8 cellular contexts compared by ENCODE assay signal in the genomic region with DNA sequence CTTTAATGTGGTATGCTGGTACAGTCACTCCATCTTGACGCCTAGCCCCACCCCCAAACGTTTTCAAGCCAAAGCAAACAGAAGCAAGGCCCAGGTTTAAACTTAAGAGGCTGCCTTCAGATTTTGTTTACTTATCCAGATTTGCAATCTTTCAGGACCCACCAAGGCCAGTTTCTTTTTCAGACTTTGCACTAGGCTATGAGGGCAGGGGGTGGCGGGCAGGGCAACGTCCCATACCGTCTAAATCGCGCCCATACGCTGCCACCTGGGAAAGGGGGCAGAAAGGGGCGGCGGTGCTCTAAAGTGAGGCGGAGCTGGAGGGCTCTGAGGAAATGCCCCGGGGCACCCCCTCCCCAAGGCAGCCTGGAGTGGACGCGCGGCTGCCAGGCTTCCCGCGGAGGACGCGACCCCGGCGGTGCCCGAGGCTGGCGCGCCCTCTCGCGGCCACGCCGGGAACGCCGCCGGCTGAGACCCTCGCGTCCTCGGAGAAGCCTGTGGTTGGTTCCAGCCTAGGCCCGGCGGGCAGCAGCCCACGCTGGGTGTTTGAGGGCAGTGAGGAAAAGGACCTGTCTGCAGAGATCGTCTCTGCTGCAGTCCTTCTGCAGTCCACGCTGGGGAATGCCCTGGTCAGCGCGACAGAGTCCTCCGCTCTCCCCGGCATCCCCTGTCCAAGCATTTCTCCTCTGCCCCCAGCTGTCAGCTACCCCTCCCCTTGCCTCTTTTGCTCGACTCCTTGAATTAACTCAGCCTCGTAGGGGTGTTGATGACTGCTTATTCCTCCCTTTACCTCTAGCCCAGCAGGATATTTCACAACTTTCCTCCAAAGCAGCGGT.
DNase-seq lines count a peak whose midpoint lies in the region; ATAC-seq and TF ChIP-seq lines count a peak whose summit lies in the region.

No MANE protein-coding gene starts in this region.

- H3K36me3 Mint-ChIP-seq in activated CD8-positive, alpha-beta memory T cell treated with anti-CD3 and anti-CD28 coated beads, Interleukin-2, amount 10 ng/mL, durations not matched to agents 7 days and 5 days = no peaks in the 10 kb centered on the region
- H3K36me3 Mint-ChIP-seq in naive B cell = no peaks in the 10 kb centered on the region
- no peaks in the 10 kb centered on the region for H3K36me3 Mint-ChIP-seq in stimulated activated naive CD8-positive, alpha-beta T cell treated with anti-CD3 and anti-CD28 coated beads, Interleukin-15, Interleukin-2, amounts not matched to agents 100 ng/mL and 50 ng/mL, for 24 hours (ENCODE audit: low read depth)

- H3K9me3 Mint-ChIP-seq in activated CD8-positive, alpha-beta memory T cell treated with anti-CD3 and anti-CD28 coated beads, Interleukin-2, amount 10 ng/mL, durations not matched to agents 7 days and 5 days (ENCODE audit: low read depth) = no peaks in the 10 kb centered on the region
- H3K9me3 Mint-ChIP-seq in naive B cell = no peaks in the 10 kb centered on the region
- H3K9me3 Mint-ChIP-seq in stimulated activated naive CD8-positive, alpha-beta T cell treated with anti-CD3 and anti-CD28 coated beads, Interleukin-15, Interleukin-2, amounts not matched to agents 100 ng/mL and 50 ng/mL, for 24 hours = no peaks in the 10 kb centered on the region

- CTCF ChIA-PET in activated CD8-positive, alpha-beta memory T cell treated with anti-CD3 and anti-CD28 coated beads, Interleukin-2, amount 10 ng/mL, durations not matched to agents 7 days and 5 days (lab: Charles Lee) = interaction anchor here (0.9 to 1.9 kb wide), 5 partner anchors 13 to 423 kb away, joined by 3 to 7 read pairs (median 4); no protein-coding TSS in a partner anchor

- peak; percentile 19 for DNase-seq in SIG-M5 treated with dmso at 0.1 percent for 504 hours (lab: John Stamatoyannopoulos, UW; ENCODE audit: unreplicated experiment)
- DNase-seq in SIG-M5 (lab: John Stamatoyannopoulos, UW) = no peak
- peak; percentile 64 for DNase-seq in NCI-H69 (lab: John Stamatoyannopoulos, UW)
- peak; percentile 51 for DNase-seq in activated CD8-positive, alpha-beta memory T cell treated with anti-CD3 and anti-CD28 coated beads, Interleukin-2, amount 10 ng/mL, durations not matched to agents 7 days and 5 days
- peak; percentile 30 for DNase-seq in epithelial cell of esophagus (ENCODE audit: low read depth)
- DNase-seq in naive B cell = peak; percentile 40

- H3K4me1 Mint-ChIP-seq in activated CD8-positive, alpha-beta memory T cell treated with anti-CD3 and anti-CD28 coated beads, Interleukin-2, amount 10 ng/mL, durations not matched to agents 7 days and 5 days = peaks cover 6% of the 10 kb centered on the region
- peaks cover 7 to 9% (median 7%) of the 10 kb centered on the region in 3 donors for H3K4me1 Mint-ChIP-seq in naive B cell
- peaks cover 10% of the 10 kb centered on the region for H3K4me1 Mint-ChIP-seq in stimulated activated naive CD8-positive, alpha-beta T cell treated with anti-CD3 and anti-CD28 coated beads, Interleukin-15, Interleukin-2, amounts not matched to agents 100 ng/mL and 50 ng/mL, for 24 hours (ENCODE audit: low read depth)

- peaks cover 43% of the 10 kb centered on the region for H3K27me3 Mint-ChIP-seq in activated CD8-positive, alpha-beta memory T cell treated with anti-CD3 and anti-CD28 coated beads, Interleukin-2, amount 10 ng/mL, durations not matched to agents 7 days and 5 days
- peaks cover 21 to 34% (median 25%) of the 10 kb centered on the region in 3 donors for H3K27me3 Mint-ChIP-seq in naive B cell
- peaks cover 8% of the 10 kb centered on the region for H3K27me3 Mint-ChIP-seq in stimulated activated naive CD8-positive, alpha-beta T cell treated with anti-CD3 and anti-CD28 coated beads, Interleukin-15, Interleukin-2, amounts not matched to agents 100 ng/mL and 50 ng/mL, for 24 hours

- ATAC-seq in activated CD8-positive, alpha-beta memory T cell treated with anti-CD3 and anti-CD28 coated beads, Interleukin-2, amount 10 ng/mL, durations not matched to agents 7 days and 5 days = peak; percentile 83
- ATAC-seq in naive B cell (ENCODE audit: low read depth in 2 of 2) = peak; percentile 70 to 80
- ATAC-seq in GM18861 (IDR thresholded peaks at IDR 0.05; ENCODE audit: unreplicated experiment) = no peak

- H3K4me3 Mint-ChIP-seq in activated CD8-positive, alpha-beta memory T cell treated with anti-CD3 and anti-CD28 coated beads, Interleukin-2, amount 10 ng/mL, durations not matched to agents 7 days and 5 days = peak overlapping the region; percentile 26
- H3K4me3 Mint-ChIP-seq in naive B cell = peak overlapping the region; percentile 56 to 87 (median 78)
- H3K4me3 Mint-ChIP-seq in stimulated activated naive CD8-positive, alpha-beta T cell treated with anti-CD3 and anti-CD28 coated beads, Interleukin-15, Interleukin-2, amounts not matched to agents 100 ng/mL and 50 ng/mL, for 24 hours = peak overlapping the region; percentile 6

- H3K4me3 ChIP-seq in epithelial cell of esophagus (ENCODE audit: low read length) = peak overlapping the region; percentile 34

- H3K27ac Mint-ChIP-seq in activated CD8-positive, alpha-beta memory T cell treated with anti-CD3 and anti-CD28 coated beads, Interleukin-2, amount 10 ng/mL, durations not matched to agents 7 days and 5 days = no peak overlapping the region
- no peak overlapping the region for H3K27ac Mint-ChIP-seq in naive B cell
- H3K27ac Mint-ChIP-seq in stimulated activated naive CD8-positive, alpha-beta T cell treated with anti-CD3 and anti-CD28 coated beads, Interleukin-15, Interleukin-2, amounts not matched to agents 100 ng/mL and 50 ng/mL, for 24 hours = no peak overlapping the region

- TF ChIP-seq CTCF in epithelial cell of esophagus (IDR thresholded peaks at IDR 0.05; ENCODE audit: insufficient read depth, low read depth, low read length, missing control alignments) = peak; percentile 50

Comparison
In these comparisons a context has a peak if more than half of its experiments do, and no peak if none do; other contexts are left out.
1. H3K4me3 Mint-ChIP-seq: peak in every context shown above with its lines; median percentile 78 in naive B cell; 26 in activated CD8-positive, alpha-beta memory T cell treated with anti-CD3 and anti-CD28 coated beads, Interleukin-2, amount 10 ng/mL, durations not matched to agents 7 days and 5 days; 6 in stimulated activated naive CD8-positive, alpha-beta T cell treated with anti-CD3 and anti-CD28 coated beads, Interleukin-15, Interleukin-2, amounts not matched to agents 100 ng/mL and 50 ng/mL, for 24 hours.